Comparison of ENCODE assay signal across 8 cellular contexts in genomic region chr10:19638173-19638872, GRCh38.
DNase-seq lines count a peak whose midpoint lies in the region; ATAC-seq, FAIRE-seq and TF ChIP-seq lines count a peak whose summit lies in the region.

No MANE protein-coding gene starts in this region.

- intact Hi-C loops in Calu3 (cut with micrococcal nuclease; ENCODE audit: unreplicated experiment): no loop called here

- no peaks in the 10 kb centered on the region for H3K27me3 Mint-ChIP-seq in Calu3 (ENCODE audit: unreplicated experiment)
- no peaks in the 10 kb centered on the region for H3K27me3 Mint-ChIP-seq in endodermal cell (ENCODE audit: insufficient read depth)

- no peak for TF ChIP-seq CTCF in Calu3 (IDR thresholded peaks at IDR 0.05; ENCODE audit: unreplicated experiment)
- no peak for TF ChIP-seq CTCF in foreskin fibroblast (IDR thresholded peaks at IDR 0.05; ENCODE audit: low read depth, low read length)
- TF ChIP-seq CTCF in endodermal cell (conservative IDR thresholded peaks at IDR 0.05): no peak

- no peak overlapping the region for H3K27ac ChIP-seq in endodermal cell (ENCODE audit: low read depth, low read length)

- no peaks in the 10 kb centered on the region for H3K36me3 ChIP-seq in endodermal cell (ENCODE audit: control insufficient read depth, insufficient read depth, low read length)

- H3K4me1 Mint-ChIP-seq in Calu3 (ENCODE audit: low read depth, unreplicated experiment): no peaks in the 10 kb centered on the region
- no peaks in the 10 kb centered on the region for H3K4me1 Mint-ChIP-seq in endodermal cell

- H3K27me3 ChIP-seq in endodermal cell (ENCODE audit: control insufficient read depth, insufficient read depth, low read length, poor library complexity, severe bottlenecking): no peaks in the 10 kb centered on the region

- peaks cover 2% of the 10 kb centered on the region for H3K9me3 Mint-ChIP-seq in Calu3 (ENCODE audit: low read depth, unreplicated experiment)
- no peaks in the 10 kb centered on the region for H3K9me3 Mint-ChIP-seq in endodermal cell

- CTCF ChIA-PET in Calu3 (lab: Charles Lee): no interaction called here

- peak overlapping the region; percentile 36 for H3K4me3 Mint-ChIP-seq in Calu3 (ENCODE audit: low read depth, unreplicated experiment)
- no peak overlapping the region for H3K4me3 Mint-ChIP-seq in endodermal cell

- H3K4me1 ChIP-seq in endodermal cell (ENCODE audit: control insufficient read depth, insufficient read depth, low read length): no peaks in the 10 kb centered on the region

- no peak for DNase-seq in Calu3
- DNase-seq in RCC 7860 (ENCODE audit: low spot score): peak; percentile 80
- peak; percentile 87 to 92 for DNase-seq in foreskin fibroblast
- DNase-seq in putamen (ENCODE audit: low spot score): peak; percentile 19
- DNase-seq in cerebellar nuclear complex (lab: John Stamatoyannopoulos, UW): no peak
- no peak for DNase-seq in endodermal cell
- DNase-seq in DMS 273 treated with DMSO at 0.1 percent for 48 hours (lab: John Stamatoyannopoulos, UW): no peak

- ATAC-seq in HG02763 (IDR thresholded peaks at IDR 0.05; ENCODE audit: unreplicated experiment): no peak

- no peaks in the 10 kb centered on the region for H3K9me3 ChIP-seq in endodermal cell (ENCODE audit: control insufficient read depth, low read length)

- peak; percentile 91 for FAIRE-seq in RCC 7860 (lab: Jason Lieb, UNC)

- peak overlapping the region; percentile 19 to 22 for H3K4me3 ChIP-seq in foreskin fibroblast (ENCODE audit: low read depth in 1 of 2, low read length in 2 of 2)
- no peak overlapping the region for H3K4me3 ChIP-seq in endodermal cell (ENCODE audit: low read length)

- no peak overlapping the region for H3K27ac Mint-ChIP-seq in Calu3 (ENCODE audit: unreplicated experiment)
- H3K27ac Mint-ChIP-seq in endodermal cell: no peak overlapping the region

- H3K36me3 Mint-ChIP-seq in Calu3 (ENCODE audit: insufficient read depth, unreplicated experiment): no peaks in the 10 kb centered on the region
- H3K36me3 Mint-ChIP-seq in endodermal cell (ENCODE audit: low read depth): no peaks in the 10 kb centered on the region

- no TSS peak for BruUV-seq in Calu3 (replicated peaks; lab: Mats Ljungman, UMichigan)

- no peak overlapping the region for H3K9ac ChIP-seq in endodermal cell (ENCODE audit: extremely low read depth, low read length, poor library complexity, severe bottlenecking)

Comparison
In these comparisons a context has a peak if more than half of its experiments do, and no peak if none do; other contexts are left out.
1. DNase-seq: peak in RCC 7860 (single experiment), foreskin fibroblast (2 of 2) and putamen (single experiment); none in Calu3 (single experiment), cerebellar nuclear complex (0 of 2), endodermal cell (single experiment) and DMS 273 treated with DMSO at 0.1 percent for 48 hours (single experiment).